Comparison of ENCODE assay signal across 24 cellular contexts in genomic region chr20:43988451-43988850, GRCh38.
DNase-seq lines count a peak whose midpoint lies in the region; ATAC-seq, FAIRE-seq and TF ChIP-seq lines count a peak whose summit lies in the region.
"Had no signal": no experiment of that assay in that cellular context is flagged by ENCODE, and none has a peak within 500 bp of the region (broad histone marks: within the 10 kb centered on the region; RNA-seq: fewer than 3 reads in every experiment).

No MANE protein-coding gene starts in this region.

- TF ChIP-seq RAD21 in H1 (IDR thresholded peaks at IDR 0.05 in 1 of 2, conservative IDR thresholded peaks at IDR 0.05 in 1 of 2; ENCODE audit: low read depth in 2 of 2, low read length in 2 of 2): no peak

- H4K5ac ChIP-seq in H1 (ENCODE audit: insufficient read length, low read depth, low read length): no peak overlapping the region

- H2BK5ac ChIP-seq in H1 (ENCODE audit: low read depth, low read length): no peak overlapping the region

- no peak for TF ChIP-seq POLR2A in H1 (IDR thresholded peaks at IDR 0.05; ENCODE audit: control extremely low read depth in 1 of 2, low read depth in 2 of 2, low read length in 2 of 2)

- H2AK5ac ChIP-seq in H1 (ENCODE audit: low read depth, low read length): no peak overlapping the region

- H3K14ac ChIP-seq in H1 (ENCODE audit: insufficient read length): no peak overlapping the region

- no peak overlapping the region for H3K18ac ChIP-seq in H1 (ENCODE audit: extremely low read depth, low read length)

- no peak overlapping the region for H3K56ac ChIP-seq in H1 (replicated peaks; ENCODE audit: insufficient read length, low read depth, low read length)

- H3K27ac ChIP-seq in H1 (ENCODE audit: low read depth, low read length) (no peak overlapping the region), smooth muscle cell (ENCODE audit: low read depth) (no peak overlapping the region)
- H3K27ac ChIP-seq: brain microvascular endothelial cell, thoracic aorta, WERI-Rb-1 had no signal

- no peak overlapping the region for H3K4me3 ChIP-seq in H1 (ENCODE audit: extremely low read depth in 1 of 4, insufficient read depth in 2 of 4, low read depth in 3 of 4, low read length in 4 of 4)
- no peak overlapping the region for H3K4me3 ChIP-seq in smooth muscle cell
- H3K4me3 ChIP-seq: thoracic aorta had no signal

- H2BK12ac ChIP-seq in H1 (ENCODE audit: low read depth, low read length): no peak overlapping the region

- TF ChIP-seq CTCF in H1 (IDR thresholded peaks at IDR 0.05; ENCODE audit: control extremely low read depth in 1 of 3, insufficient read depth in 1 of 3, low read depth in 1 of 3, low read length in 3 of 3): no peak
- TF ChIP-seq CTCF in smooth muscle cell (IDR thresholded peaks at IDR 0.05; ENCODE audit: borderline replicate concordance, insufficient read depth, poor library complexity, severe bottlenecking): no peak

- H3K9ac ChIP-seq in H1 (replicated peaks in 1 of 4; ENCODE audit: extremely low read depth in 1 of 4, low read depth in 3 of 4, low read length in 3 of 4): no peak overlapping the region
- no peak overlapping the region for H3K9ac ChIP-seq in smooth muscle cell (ENCODE audit: low read depth)

- no peak overlapping the region for H3K23ac ChIP-seq in H1 (ENCODE audit: insufficient read length)

- POLR2A ChIA-PET in H1 (lab: Charles Lee; ENCODE audit: partially characterized antibody): no interaction called here

- no peak for ATAC-seq in HG03196 (IDR thresholded peaks at IDR 0.05; ENCODE audit: unreplicated experiment)
- ATAC-seq: naive thymus-derived CD8-positive, alpha-beta T cell had no signal

- no peaks in the 10 kb centered on the region for H3K27me3 ChIP-seq in H1 (replicated peaks in 1 of 4; ENCODE audit: control insufficient read depth in 3 of 4, extremely low read depth in 1 of 4, insufficient read depth in 3 of 4, low read length in 3 of 4)
- no peaks in the 10 kb centered on the region for H3K27me3 ChIP-seq in smooth muscle cell (ENCODE audit: low read depth)
- H3K27me3 ChIP-seq: BE2C, brain microvascular endothelial cell had no signal

- H2BK120ac ChIP-seq in H1 (replicated peaks; ENCODE audit: low read depth, low read length): no peak overlapping the region

- H2AFZ ChIP-seq in H1 (ENCODE audit: low read length): no peak overlapping the region
- H2AFZ ChIP-seq in smooth muscle cell (ENCODE audit: low read depth): no peak overlapping the region

- H3K4me2 ChIP-seq in H1 (ENCODE audit: insufficient read depth in 1 of 2, low read depth in 2 of 2, low read length in 2 of 2) (no peak overlapping the region), smooth muscle cell (no peak overlapping the region)

- H3K4ac ChIP-seq in H1 (replicated peaks; ENCODE audit: insufficient read length, low read depth, low read length): no peak overlapping the region

- no peak for FAIRE-seq in H1 (lab: Jason Lieb, UNC)
- FAIRE-seq: frontal cortex, G401.6 had no signal

- no peak overlapping the region for H4K8ac ChIP-seq in H1 (ENCODE audit: extremely low read depth, insufficient read depth, low read length)

- H3F3A ChIP-seq in smooth muscle cell (ENCODE audit: low read depth): no peaks in the 10 kb centered on the region

- CTCF ChIA-PET in H1 (lab: Charles Lee; ENCODE audit: partially characterized antibody): interaction anchor here (1.4 to 2.3 kb wide), 2 partner anchors 13 to 33 kb away, joined by 6 to 8 read pairs; no protein-coding TSS in a partner anchor

- H4K91ac ChIP-seq in H1 (replicated peaks; ENCODE audit: insufficient read length, low read length): no peak overlapping the region

- H3K23me2 ChIP-seq in H1 (ENCODE audit: low read depth, low read length): no peaks in the 10 kb centered on the region

- WGBS in H1 (ENCODE audit: extremely low coverage in 1 of 2, insufficient coverage in 1 of 2, insufficient read length in 1 of 2, insufficient replicate concordance in 2 of 2, low coverage in 1 of 2, low lambda C conversion rate in 2 of 2, missing lambda C conversion rate in 1 of 2), 2 experiments: 71% methylated on average over 2 of the region's 2 CpGs; no CpG with 5 or more reads in 1 of the 2 experiments
- 89% methylated on average over 2 of the region's 2 CpGs for WGBS in smooth muscle cell (ENCODE audit: low lambda C conversion rate)

- H3K9me3 ChIP-seq in H1 (ENCODE audit: insufficient read depth in 2 of 2, low read depth in 1 of 2, low read length in 1 of 2) (no peaks in the 10 kb centered on the region), smooth muscle cell (replicated peaks; ENCODE audit: low read depth) (no peaks in the 10 kb centered on the region)
- H3K9me3 ChIP-seq: BE2C, thoracic aorta had no signal

- DNase-seq in NCI-H1417 (lab: John Stamatoyannopoulos, UW) (peak in 2 of 3 experiments; percentile 23 to 65), NCI-H1417 treated with DMSO at 0.1 percent for 48 hours (lab: John Stamatoyannopoulos, UW) (no peak), H1 (ENCODE audit: low read depth in 1 of 2, low spot score in 2 of 2) (no peak), smooth muscle cell (lab: John Stamatoyannopoulos, UW; ENCODE audit: unreplicated experiment) (no peak), NCI-H748 treated with DMSO at 0.1 percent for 48 hours (lab: John Stamatoyannopoulos, UW) (no peak)
- peak; percentile 30 for DNase-seq in stimulated activated CD4-positive, alpha-beta T cell treated with anti-CD3 and anti-CD28 coated beads, Interleukin-1b, Interleukin-23, amount 100 ng/mL, for 48 hours
- DNase-seq in stimulated activated CD4-positive, alpha-beta T cell treated with anti-CD3 and anti-CD28 coated beads, Interleukin-12 subunit alpha, Interleukin-12 subunit beta, amount 100 ng/mL, for 4 hours: no peak
- DNase-seq: 8988T; activated naive CD4-positive, alpha-beta T cell treated with Interleukin-2 at 50 U/mL for 16 hours; BE2C; cortex of kidney; kidney glomerular epithelial cell; naive thymus-derived CD8-positive, alpha-beta T cell; NCI-H1694 treated with DMSO at 0.1 percent for 48 hours; NCI-H446 treated with DMSO at 0.1 percent for 48 hours; posterior cingulate gyrus; stimulated activated CD8-positive, alpha-beta memory T cell treated with anti-CD3 and anti-CD28 coated beads, Interleukin-4, amount 100 ng/mL, for 48 hours; T-helper 2 cell; WERI-Rb-1 had no signal

- H3K36me3 ChIP-seq in H1 (ENCODE audit: control insufficient read depth in 2 of 4, insufficient read depth in 4 of 4, low read length in 3 of 4) (no peaks in the 10 kb centered on the region), smooth muscle cell (ENCODE audit: low read depth) (no peaks in the 10 kb centered on the region)
- H3K36me3 ChIP-seq: BE2C, brain microvascular endothelial cell, thoracic aorta, WERI-Rb-1 had no signal

- H3K79me2 ChIP-seq in H1 (ENCODE audit: control insufficient read depth in 1 of 2, insufficient read depth in 2 of 2, low read length in 2 of 2) (no peaks in the 10 kb centered on the region), smooth muscle cell (ENCODE audit: low read depth) (no peaks in the 10 kb centered on the region)

- H3K4me1 ChIP-seq in H1 (replicated peaks in 1 of 4; ENCODE audit: control insufficient read depth in 3 of 4, insufficient read depth in 4 of 4, low read length in 3 of 4): no peaks in the 10 kb centered on the region
- no peaks in the 10 kb centered on the region for H3K4me1 ChIP-seq in smooth muscle cell (ENCODE audit: low read depth)
- H3K4me1 ChIP-seq: BE2C had no signal

- H4K20me1 ChIP-seq in H1 (replicated peaks in 1 of 2; ENCODE audit: control insufficient read depth in 1 of 2, insufficient read depth in 2 of 2, low read length in 2 of 2) (no peaks in the 10 kb centered on the region), smooth muscle cell (ENCODE audit: low read depth) (no peaks in the 10 kb centered on the region)

- no peaks in the 10 kb centered on the region for H3K79me1 ChIP-seq in H1 (ENCODE audit: low read depth, low read length)

- no peak for TF ChIP-seq EP300 in H1 (IDR thresholded peaks at IDR 0.05; ENCODE audit: borderline replicate concordance in 1 of 2, low read depth in 2 of 2, low read length in 2 of 2)

- no peak overlapping the region for H2BK20ac ChIP-seq in H1 (ENCODE audit: low read length)

- 0 out of 2 replicates have a peak overlapping the region, but pooled peaks have one; percentile 1 for H2BK15ac ChIP-seq in H1 (ENCODE audit: low read length)

Comparison
In these comparisons a context has a peak if more than half of its experiments do, and no peak if none do; other contexts are left out.
1. DNase-seq: peak in NCI-H1417 (2 of 3) and stimulated activated CD4-positive, alpha-beta T cell treated with anti-CD3 and anti-CD28 coated beads, Interleukin-1b, Interleukin-23, amount 100 ng/mL, for 48 hours (single experiment); none in NCI-H1417 treated with DMSO at 0.1 percent for 48 hours (single experiment), stimulated activated CD4-positive, alpha-beta T cell treated with anti-CD3 and anti-CD28 coated beads, Interleukin-12 subunit alpha, Interleukin-12 subunit beta, amount 100 ng/mL, for 4 hours (single experiment), H1 (0 of 2), smooth muscle cell (single experiment) and NCI-H748 treated with DMSO at 0.1 percent for 48 hours (single experiment).